Comparison of ENCODE assay signal across 19 cellular contexts in the genomic region with DNA sequence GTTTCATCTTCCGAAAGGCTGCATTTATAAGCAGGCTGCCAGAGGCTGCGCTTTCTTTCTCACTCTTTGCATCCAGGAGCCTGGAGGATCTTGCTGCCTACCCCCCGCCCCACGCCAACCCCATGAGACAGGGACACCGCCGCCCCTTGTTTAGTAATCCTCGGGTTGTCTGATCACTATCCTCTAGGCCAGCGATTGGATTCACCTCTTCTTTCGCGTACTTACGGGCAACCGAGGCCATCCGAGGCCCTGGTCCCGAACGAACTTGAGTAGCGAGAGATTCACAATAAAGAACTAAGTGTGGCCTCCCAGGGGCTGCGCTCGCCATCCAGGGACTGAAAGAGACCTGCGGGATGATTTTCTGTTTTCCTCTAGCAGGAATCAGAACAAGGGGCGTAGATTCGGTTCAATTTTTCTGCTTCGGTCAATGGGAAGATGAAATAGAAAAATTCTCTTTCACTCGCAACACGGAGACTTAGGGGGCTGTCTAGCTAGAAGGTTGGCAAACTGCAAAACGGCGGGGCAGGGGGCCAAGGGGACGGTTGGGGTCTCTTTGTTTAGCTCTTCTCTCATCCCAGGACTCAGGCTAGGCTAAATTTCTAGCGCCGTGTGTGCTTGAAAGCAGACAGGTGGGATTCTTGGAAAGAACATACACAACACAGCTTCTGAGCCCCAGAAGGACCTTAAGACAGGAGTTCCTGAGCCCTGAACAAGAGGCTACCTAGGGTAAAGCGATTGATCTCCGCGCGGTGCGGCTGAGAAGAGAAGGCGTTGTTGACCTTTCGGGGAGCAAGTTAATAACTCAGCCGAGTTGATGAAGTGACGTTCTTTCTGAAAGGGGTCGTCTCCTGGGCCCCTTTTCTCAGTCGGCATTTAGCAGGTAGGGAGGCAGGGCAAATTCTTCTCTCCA. TPM values are rescaled to one million over a fixed set of nuclear protein-coding genes. Genes with fewer than 3 reads are reported as not detected.
DNase-seq lines count a peak whose midpoint lies in the region; ATAC-seq, FAIRE-seq and TF ChIP-seq lines count a peak whose summit lies in the region.
"Had no signal": no experiment of that assay in that cellular context is flagged by ENCODE, and none has a peak within 500 bp of the region (broad histone marks: within the 10 kb centered on the region; RNA-seq: fewer than 3 reads in every experiment).

No MANE protein-coding gene starts in this region.

- H3K9me3 Mint-ChIP-seq in T-helper 2 cell treated with Interferon-gamma antibody and Interleukin-4, amounts not matched to agents 5 μg/mL and 100 μg/mL, for 36 hours: no peaks in the 10 kb centered on the region
- H3K9me3 Mint-ChIP-seq in astrocyte (ENCODE audit: unreplicated experiment): no peaks in the 10 kb centered on the region
- H3K9me3 Mint-ChIP-seq: activated T-helper 17 cell treated with anti-CD3 and anti-CD28 coated beads, Interleukin-2, amount 50 U/mL, for 72 hours had no signal

- H3K36me3 Mint-ChIP-seq in T-helper 2 cell treated with Interferon-gamma antibody and Interleukin-4, amounts not matched to agents 5 μg/mL and 100 μg/mL, for 36 hours (ENCODE audit: low read depth): no peaks in the 10 kb centered on the region
- no peaks in the 10 kb centered on the region for H3K36me3 Mint-ChIP-seq in astrocyte (ENCODE audit: low read depth, unreplicated experiment)

- H3K9me3 ChIP-seq in astrocyte (ENCODE audit: insufficient read depth, low read depth, low read length) (no peaks in the 10 kb centered on the region), mesodermal cell (ENCODE audit: control insufficient read depth, low read length) (no peaks in the 10 kb centered on the region), stomach smooth muscle (ENCODE audit: control insufficient read depth in 2 of 2, low read length in 2 of 2) (no peaks in the 10 kb centered on the region), aorta (ENCODE audit: control insufficient read depth, low read length) (peaks cover 2% of the 10 kb centered on the region)
- H3K9me3 ChIP-seq: tibial nerve had no signal

- H3K9ac ChIP-seq in astrocyte (ENCODE audit: low read length) (no peak overlapping the region), stomach smooth muscle (ENCODE audit: low read length in 2 of 2) (peak overlapping the region; percentile 86 to 88)

- H2AFZ ChIP-seq in astrocyte (ENCODE audit: low read depth, low read length): no peak overlapping the region

- H3K27ac ChIP-seq in astrocyte (ENCODE audit: low read depth, low read length): no peak overlapping the region
- H3K27ac ChIP-seq in mesodermal cell (ENCODE audit: low read depth, low read length, severe bottlenecking): no peak overlapping the region
- peak overlapping the region; percentile 96 for H3K27ac ChIP-seq in stomach smooth muscle (ENCODE audit: low read length)
- no peak overlapping the region for H3K27ac ChIP-seq in aorta (ENCODE audit: low read depth in 1 of 2, low read length in 2 of 2)
- H3K27ac ChIP-seq: KMS-11, tibial nerve had no signal

- WGBS in mesodermal cell (ENCODE audit: insufficient coverage in 2 of 2), 2 experiments: 2 to 3% methylated on average over 27 to 36 of the region's 40 CpGs
- WGBS in aorta, 2 donors: 5 to 17% methylated on average over 40 of the region's 40 CpGs

- no peak for ATAC-seq in aorta (ENCODE audit: low FRiP score)
- ATAC-seq: activated T-helper 17 cell treated with anti-CD3 and anti-CD28 coated beads, Interleukin-2, amount 50 U/mL, for 72 hours; effector memory CD8-positive, alpha-beta T cell had no signal

- H3K36me3 ChIP-seq in astrocyte (ENCODE audit: insufficient read depth, low read length): no peaks in the 10 kb centered on the region
- H3K36me3 ChIP-seq in mesodermal cell (ENCODE audit: control insufficient read depth, insufficient read depth, low read length): no peaks in the 10 kb centered on the region
- H3K36me3 ChIP-seq in stomach smooth muscle (ENCODE audit: control insufficient read depth in 2 of 2, insufficient read depth in 2 of 2, low read length in 2 of 2): no peaks in the 10 kb centered on the region
- H3K36me3 ChIP-seq in aorta (ENCODE audit: control insufficient read depth in 1 of 2, insufficient read depth in 2 of 2, low read length in 1 of 2): no peaks in the 10 kb centered on the region
- H3K36me3 ChIP-seq: tibial nerve had no signal

- peaks cover 64% of the 10 kb centered on the region for H3K27me3 Mint-ChIP-seq in T-helper 2 cell treated with Interferon-gamma antibody and Interleukin-4, amounts not matched to agents 5 μg/mL and 100 μg/mL, for 36 hours (ENCODE audit: low read depth)
- H3K27me3 Mint-ChIP-seq in astrocyte (ENCODE audit: low read depth, unreplicated experiment): peaks cover 85% of the 10 kb centered on the region

- H3K4me3 ChIP-seq in astrocyte (ENCODE audit: insufficient read depth, low read depth, low read length) (no peak overlapping the region), mesodermal cell (ENCODE audit: extremely low read depth, insufficient read depth, low read length, poor library complexity, severe bottlenecking) (peak overlapping the region; percentile 36), stomach smooth muscle (ENCODE audit: low read length in 2 of 2) (peak overlapping the region; percentile 81 to 99), aorta (ENCODE audit: low read length in 2 of 2) (no peak overlapping the region)
- H3K4me3 ChIP-seq: tibial nerve had no signal

- TF ChIP-seq CTCF in astrocyte (IDR thresholded peaks at IDR 0.05; ENCODE audit: insufficient read depth, low read depth, low read length): no peak
- no peak for TF ChIP-seq CTCF in GM20000 (IDR thresholded peaks at IDR 0.05; ENCODE audit: extremely low read depth, missing control alignments)

- no peaks in the 10 kb centered on the region for H3K79me2 ChIP-seq in astrocyte (ENCODE audit: insufficient read depth, low read length)

- H3K27ac Mint-ChIP-seq in T-helper 2 cell treated with Interferon-gamma antibody and Interleukin-4, amounts not matched to agents 5 μg/mL and 100 μg/mL, for 36 hours: peak overlapping the region; percentile 41
- no peak overlapping the region for H3K27ac Mint-ChIP-seq in astrocyte (ENCODE audit: unreplicated experiment)
- H3K27ac Mint-ChIP-seq: activated T-helper 17 cell treated with anti-CD3 and anti-CD28 coated beads, Interleukin-2, amount 50 U/mL, for 72 hours; effector memory CD8-positive, alpha-beta T cell had no signal

- H3K27me3 ChIP-seq in astrocyte (ENCODE audit: insufficient read depth, low read length) (peaks cover 63% of the 10 kb centered on the region), stomach smooth muscle (ENCODE audit: control insufficient read depth in 1 of 2, insufficient read depth in 2 of 2, low read length in 2 of 2) (no peaks in the 10 kb centered on the region), aorta (ENCODE audit: control insufficient read depth in 1 of 2, insufficient read depth in 2 of 2, low read length in 1 of 2) (peaks cover 0 to 1% of the 10 kb centered on the region in 2 donors)

- no peak overlapping the region for H3K4me2 ChIP-seq in astrocyte (ENCODE audit: low read length)

- no peaks in the 10 kb centered on the region for H4K20me1 ChIP-seq in astrocyte (ENCODE audit: insufficient read depth, low read length)

- FAIRE-seq in astrocyte (lab: Jason Lieb, UNC): no peak
- FAIRE-seq: H54 had no signal

- intact Hi-C loops in aorta (cut with DNase I): no loop called here

- H3K4me3 Mint-ChIP-seq in T-helper 2 cell treated with Interferon-gamma antibody and Interleukin-4, amounts not matched to agents 5 μg/mL and 100 μg/mL, for 36 hours: no peak overlapping the region
- H3K4me3 Mint-ChIP-seq in astrocyte (ENCODE audit: unreplicated experiment): peak overlapping the region; percentile 82
- H3K4me3 Mint-ChIP-seq: activated T-helper 17 cell treated with anti-CD3 and anti-CD28 coated beads, Interleukin-2, amount 50 U/mL, for 72 hours; effector memory CD8-positive, alpha-beta T cell had no signal

- H3K4me1 Mint-ChIP-seq in T-helper 2 cell treated with Interferon-gamma antibody and Interleukin-4, amounts not matched to agents 5 μg/mL and 100 μg/mL, for 36 hours (ENCODE audit: low read depth): peaks cover 9% of the 10 kb centered on the region
- peaks cover 27% of the 10 kb centered on the region for H3K4me1 Mint-ChIP-seq in astrocyte (ENCODE audit: low read depth, unreplicated experiment)
- H3K4me1 Mint-ChIP-seq: activated T-helper 17 cell treated with anti-CD3 and anti-CD28 coated beads, Interleukin-2, amount 50 U/mL, for 72 hours had no signal

- DNase-seq in T-helper 2 cell treated with Interferon-gamma antibody and Interleukin-4, amounts not matched to agents 5 μg/mL and 100 μg/mL, for 36 hours (ENCODE audit: low spot score): no peak
- DNase-seq in T-helper 2 cell: no peak
- no peak for DNase-seq in astrocyte (ENCODE audit: low read depth)
- no peak for DNase-seq in aorta
- no peak for DNase-seq in NCI-H510A treated with DMSO at 0.1 percent for 48 hours (lab: John Stamatoyannopoulos, UW)
- no peak for DNase-seq in GM20000 (ENCODE audit: low spot score)
- DNase-seq: activated CD8-positive, alpha-beta memory T cell treated with anti-CD3 and anti-CD28 coated beads for 24 hours; C1 segment of cervical spinal cord; DMS153; effector memory CD8-positive, alpha-beta T cell; NCI-H1048; NCI-H226 had no signal

- H3K4me1 ChIP-seq in astrocyte (ENCODE audit: insufficient read depth, low read length) (no peaks in the 10 kb centered on the region), mesodermal cell (ENCODE audit: control insufficient read depth, insufficient read depth, low read length, poor library complexity, severe bottlenecking) (peaks cover 12% of the 10 kb centered on the region), stomach smooth muscle (ENCODE audit: control insufficient read depth, insufficient read depth, low read length) (peaks cover 7% of the 10 kb centered on the region), aorta (ENCODE audit: control insufficient read depth in 1 of 2, insufficient read depth in 2 of 2, low read length in 2 of 2) (no peaks in the 10 kb centered on the region)

RNA-seq across cellular contexts. Expression of a gene that starts 5.8 kb away (rescaled TPM):
- total RNA-seq in astrocyte (1.8 and 5.4 TPM in 2 replicates), aorta (under 1 TPM in 1 of 2 donors, not detected in 1; 0.69 TPM)
- polyA plus RNA-seq in mesodermal cell (2013, experiment 1 of 2): 32.5 TPM
- polyA plus RNA-seq in mesodermal cell (2013, experiment 2 of 2): 25.2 TPM
- polyA plus RNA-seq in aorta: not detected
- total RNA-seq: A172; activated T-helper 17 cell treated with anti-CD3 and anti-CD28 coated beads, Interleukin-2, amount 50 U/mL, for 72 hours; tibial nerve had no signal

Comparison
In these comparisons a context has a peak if more than half of its experiments do, and no peak if none do; other contexts are left out.
1. H3K4me3 ChIP-seq: peak in mesodermal cell (single experiment) and stomach smooth muscle (2 of 2); none in astrocyte (single experiment) and aorta (0 of 2).